In genomic region chr12:47772738-47773061, GRCh38 we compare ENCODE assay signal across 8 cellular contexts. TPM values are rescaled to one million over a fixed set of nuclear protein-coding genes. Genes with fewer than 3 reads are reported as not detected.
DNase-seq lines count a peak whose midpoint lies in the region; ATAC-seq, FAIRE-seq and TF ChIP-seq lines count a peak whose summit lies in the region.

No MANE protein-coding gene starts in this region.

- H3K27ac Mint-ChIP-seq in T-helper 1 cell treated with Interleukin-12 subunit alpha and Interleukin-12 subunit beta and Interleukin-4 antibody, amounts not matched to agents 30 μg/mL and 1 μg/mL, for 36 hours, result peak overlapping the region; percentile 78
- no peak overlapping the region for H3K27ac Mint-ChIP-seq in activated T-helper 2 cell treated with anti-CD3 and anti-CD28 coated beads, Interferon-gamma antibody, Interleukin-2, Interleukin-4, amounts not matched to agents 10 μg/mL and 5 μg/mL and 100 μg/mL, durations not matched to agents 14 hours and 24 hours and 36 hours

- peak overlapping the region; percentile 78 for H3K4me3 Mint-ChIP-seq in T-helper 1 cell treated with Interleukin-12 subunit alpha and Interleukin-12 subunit beta and Interleukin-4 antibody, amounts not matched to agents 30 μg/mL and 1 μg/mL, for 36 hours
- peak overlapping the region; percentile 74 for H3K4me3 Mint-ChIP-seq in activated T-helper 2 cell treated with anti-CD3 and anti-CD28 coated beads, Interferon-gamma antibody, Interleukin-2, Interleukin-4, amounts not matched to agents 10 μg/mL and 5 μg/mL and 100 μg/mL, durations not matched to agents 14 hours and 24 hours and 36 hours (ENCODE audit: low read depth)

- H3K9me3 ChIP-seq in keratinocyte (ENCODE audit: control insufficient read depth, low read depth, low read length), result no peaks in the 10 kb centered on the region

- FAIRE-seq in keratinocyte (lab: Jason Lieb, UNC), result no peak

- peaks cover 54% of the 10 kb centered on the region for H3K4me1 ChIP-seq in keratinocyte (ENCODE audit: control insufficient read depth, extremely low read depth, insufficient read depth, low read length)

- peak overlapping the region in 2 of 3 experiments; percentile 28 to 61 for H3K4me3 ChIP-seq in keratinocyte (ENCODE audit: control insufficient read depth in 2 of 3, extremely low read depth in 1 of 3, insufficient read depth in 2 of 3, low read depth in 1 of 3, low read length in 3 of 3)

- H3K9me1 ChIP-seq in keratinocyte (ENCODE audit: control insufficient read depth, extremely low read depth, insufficient read depth, low read length), result peaks cover 3% of the 10 kb centered on the region

- dilution Hi-C loops in keratinocyte (cut with MboI; ENCODE audit: extremely low pct_ligation_motif_present, low sequenced_read_pairs), result no loop called here

- no peaks in the 10 kb centered on the region for H3K36me3 Mint-ChIP-seq in T-helper 1 cell treated with Interleukin-12 subunit alpha and Interleukin-12 subunit beta and Interleukin-4 antibody, amounts not matched to agents 30 μg/mL and 1 μg/mL, for 36 hours (ENCODE audit: low read depth)
- no peaks in the 10 kb centered on the region for H3K36me3 Mint-ChIP-seq in activated T-helper 2 cell treated with anti-CD3 and anti-CD28 coated beads, Interferon-gamma antibody, Interleukin-2, Interleukin-4, amounts not matched to agents 10 μg/mL and 5 μg/mL and 100 μg/mL, durations not matched to agents 14 hours and 24 hours and 36 hours (ENCODE audit: low read depth)

- H3K36me3 ChIP-seq in keratinocyte (ENCODE audit: control insufficient read depth in 2 of 2, extremely low read depth in 1 of 2, insufficient read depth in 2 of 2, low read length in 2 of 2), result peaks cover 2 to 4% of the 10 kb centered on the region in 2 experiments

- H3K79me2 ChIP-seq in keratinocyte (ENCODE audit: control insufficient read depth, insufficient read depth, low read length), result peaks cover 15% of the 10 kb centered on the region

- H3K27ac ChIP-seq in keratinocyte (ENCODE audit: control insufficient read depth, insufficient read depth, low read length), result peak overlapping the region; percentile 24
- H3K27ac ChIP-seq in substantia nigra (ENCODE audit: low read depth, low read length, poor library complexity, severe bottlenecking), result peak overlapping the region; percentile 99

- H3K4me1 Mint-ChIP-seq in T-helper 1 cell treated with Interleukin-12 subunit alpha and Interleukin-12 subunit beta and Interleukin-4 antibody, amounts not matched to agents 30 μg/mL and 1 μg/mL, for 36 hours (ENCODE audit: low read depth), result peaks cover 37% of the 10 kb centered on the region
- peaks cover 25% of the 10 kb centered on the region for H3K4me1 Mint-ChIP-seq in activated T-helper 2 cell treated with anti-CD3 and anti-CD28 coated beads, Interferon-gamma antibody, Interleukin-2, Interleukin-4, amounts not matched to agents 10 μg/mL and 5 μg/mL and 100 μg/mL, durations not matched to agents 14 hours and 24 hours and 36 hours (ENCODE audit: low read depth)

- ATAC-seq in activated CD4-positive, CD25-positive, alpha-beta regulatory T cell treated with anti-CD3 and anti-CD28 coated beads, Interleukin-2, amount 50 U/mL, for 24 hours, result no peak
- ATAC-seq in GM18505 (IDR thresholded peaks at IDR 0.05; ENCODE audit: unreplicated experiment), result no peak

- no peaks in the 10 kb centered on the region for H4K20me1 ChIP-seq in keratinocyte (ENCODE audit: control insufficient read depth, extremely low read depth, insufficient read depth, low read length)

- H3K27me3 Mint-ChIP-seq in T-helper 1 cell treated with Interleukin-12 subunit alpha and Interleukin-12 subunit beta and Interleukin-4 antibody, amounts not matched to agents 30 μg/mL and 1 μg/mL, for 36 hours (ENCODE audit: low read depth), result peaks cover 8% of the 10 kb centered on the region
- H3K27me3 Mint-ChIP-seq in activated T-helper 2 cell treated with anti-CD3 and anti-CD28 coated beads, Interferon-gamma antibody, Interleukin-2, Interleukin-4, amounts not matched to agents 10 μg/mL and 5 μg/mL and 100 μg/mL, durations not matched to agents 14 hours and 24 hours and 36 hours (ENCODE audit: low read depth), result peaks cover 10% of the 10 kb centered on the region

- peak overlapping the region; percentile 71 for H3K9ac ChIP-seq in keratinocyte (ENCODE audit: control insufficient read depth, extremely low read depth, insufficient read depth, low read length)

- H3K9me3 Mint-ChIP-seq in T-helper 1 cell treated with Interleukin-12 subunit alpha and Interleukin-12 subunit beta and Interleukin-4 antibody, amounts not matched to agents 30 μg/mL and 1 μg/mL, for 36 hours, result no peaks in the 10 kb centered on the region
- H3K9me3 Mint-ChIP-seq in activated T-helper 2 cell treated with anti-CD3 and anti-CD28 coated beads, Interferon-gamma antibody, Interleukin-2, Interleukin-4, amounts not matched to agents 10 μg/mL and 5 μg/mL and 100 μg/mL, durations not matched to agents 14 hours and 24 hours and 36 hours, result no peaks in the 10 kb centered on the region

- no peaks in the 10 kb centered on the region for H3K27me3 ChIP-seq in keratinocyte (ENCODE audit: control insufficient read depth, extremely low read depth, insufficient read depth, low read length)

- intact Hi-C loops in activated T-helper 2 cell treated with anti-CD3 and anti-CD28 coated beads, Interferon-gamma antibody, Interleukin-2, Interleukin-4, amounts not matched to agents 10 μg/mL and 5 μg/mL and 100 μg/mL, durations not matched to agents 14 hours and 24 hours and 36 hours (cut with micrococcal nuclease), result no loop called here

- DNase-seq in T-helper 1 cell, result no peak
- DNase-seq in activated T-helper 2 cell treated with anti-CD3 and anti-CD28 coated beads, Interferon-gamma antibody, Interleukin-2, Interleukin-4, amounts not matched to agents 10 μg/mL and 5 μg/mL and 100 μg/mL, durations not matched to agents 14 hours and 24 hours and 36 hours (ENCODE audit: low spot score), result no peak
- no peak for DNase-seq in keratinocyte (ENCODE audit: low read depth, low spot score)
- DNase-seq in substantia nigra (lab: John Stamatoyannopoulos, UW), result no peak
- no peak for DNase-seq in NCI-H2196 (lab: John Stamatoyannopoulos, UW; ENCODE audit: unreplicated experiment)

- TF ChIP-seq POLR2A in GM18505 (IDR thresholded peaks at IDR 0.05; ENCODE audit: borderline replicate concordance, extremely low read depth, insufficient read depth, insufficient read length), result no peak

- peak overlapping the region; percentile 79 for H2AFZ ChIP-seq in keratinocyte (ENCODE audit: control insufficient read depth, low read length)

- peak overlapping the region; percentile 89 for H3K4me2 ChIP-seq in keratinocyte (ENCODE audit: control insufficient read depth, extremely low read depth, insufficient read depth, low read depth, low read length)

- no peak for TF ChIP-seq CTCF in keratinocyte (optimal IDR thresholded peaks at IDR 0.05 in 1 of 3, IDR thresholded peaks at IDR 0.05 in 1 of 3, conservative IDR thresholded peaks at IDR 0.05 in 1 of 3; ENCODE audit: extremely low read depth in 1 of 3, insufficient read depth in 2 of 3, low read length in 3 of 3)

RNA-seq across cellular contexts. Expression of gene SLC48A1, which starts 0.3 kb away (rescaled TPM):
- 7.3 and 7.4 TPM in 2 replicates for total RNA-seq in activated T-helper 2 cell treated with anti-CD3 and anti-CD28 coated beads, Interferon-gamma antibody, Interleukin-2, Interleukin-4, amounts not matched to agents 10 μg/mL and 5 μg/mL and 100 μg/mL, durations not matched to agents 14 hours and 24 hours and 36 hours
- 7.8 to 15.3 TPM (median 8.1 TPM) in 3 replicates for polyA plus RNA-seq in keratinocyte
- 1.5 TPM for polyA plus RNA-seq in keratinocyte (2011; ENCODE audit: low read depth)
- polyA plus RNA-seq in keratinocyte (2011; cell fraction: cytosol; rRNA removed), result 10.8 and 12.2 TPM in 2 replicates
- 14.4 and 18.3 TPM in 2 replicates for polyA plus RNA-seq in keratinocyte (2011; cell fraction: nucleus; rRNA removed)
- polyA plus RNA-seq in keratinocyte (2012; ENCODE audit: low replicate concordance), result 11.7 and 13.6 TPM in 2 replicates
- 12.8 to 29.3 TPM (median 16.5 TPM) in 3 replicates for polyA minus RNA-seq in keratinocyte
- polyA minus RNA-seq in keratinocyte (2011; cell fraction: cytosol; rRNA and poly(A)+ RNA removed), result 16.5 TPM
- polyA minus RNA-seq in keratinocyte (2011; cell fraction: nucleus; rRNA and poly(A)+ RNA removed), result 5.4 and 5.8 TPM in 2 replicates

RNA-seq across cellular contexts. Expression of gene RAPGEF3, which starts 14.0 kb away (rescaled TPM):
- total RNA-seq in activated T-helper 2 cell treated with anti-CD3 and anti-CD28 coated beads, Interferon-gamma antibody, Interleukin-2, Interleukin-4, amounts not matched to agents 10 μg/mL and 5 μg/mL and 100 μg/mL, durations not matched to agents 14 hours and 24 hours and 36 hours, result 1.8 and 2.7 TPM in 2 replicates
- 4.1 to 5.7 TPM (median 5.1 TPM) in 3 replicates for polyA plus RNA-seq in keratinocyte
- polyA plus RNA-seq in keratinocyte (2011; ENCODE audit: low read depth), result 2.2 TPM
- polyA plus RNA-seq in keratinocyte (2011; cell fraction: cytosol; rRNA removed), result 1.8 and 2.7 TPM in 2 replicates
- 13.1 and 17.2 TPM in 2 replicates for polyA plus RNA-seq in keratinocyte (2011; cell fraction: nucleus; rRNA removed)
- polyA plus RNA-seq in keratinocyte (2012; ENCODE audit: low replicate concordance), result 1.9 and 6.5 TPM in 2 replicates
- polyA minus RNA-seq in keratinocyte, result 5.5 to 25.3 TPM (median 5.9 TPM) in 3 replicates
- polyA minus RNA-seq in keratinocyte (2011; cell fraction: cytosol; rRNA and poly(A)+ RNA removed), result 8.1 TPM
- 5.7 and 7.1 TPM in 2 replicates for polyA minus RNA-seq in keratinocyte (2011; cell fraction: nucleus; rRNA and poly(A)+ RNA removed)

RNA-seq across cellular contexts. Expression of gene HDAC7, which starts 47.0 kb away (rescaled TPM):
- total RNA-seq in activated T-helper 2 cell treated with anti-CD3 and anti-CD28 coated beads, Interferon-gamma antibody, Interleukin-2, Interleukin-4, amounts not matched to agents 10 μg/mL and 5 μg/mL and 100 μg/mL, durations not matched to agents 14 hours and 24 hours and 36 hours, result 251 and 253 TPM in 2 replicates
- polyA plus RNA-seq in keratinocyte, result 15.8 to 32.4 TPM (median 17.0 TPM) in 3 replicates
- polyA plus RNA-seq in keratinocyte (2011; ENCODE audit: low read depth), result 27.9 TPM
- 13.0 and 21.8 TPM in 2 replicates for polyA plus RNA-seq in keratinocyte (2011; cell fraction: cytosol; rRNA removed)
- polyA plus RNA-seq in keratinocyte (2011; cell fraction: nucleus; rRNA removed), result 67.6 and 79.0 TPM in 2 replicates
- 24.3 and 37.1 TPM in 2 replicates for polyA plus RNA-seq in keratinocyte (2012; ENCODE audit: low replicate concordance)
- 13.7 to 55.7 TPM (median 18.8 TPM) in 3 replicates for polyA minus RNA-seq in keratinocyte
- 32.6 TPM for polyA minus RNA-seq in keratinocyte (2011; cell fraction: cytosol; rRNA and poly(A)+ RNA removed)
- polyA minus RNA-seq in keratinocyte (2011; cell fraction: nucleus; rRNA and poly(A)+ RNA removed), result 23.3 and 24.6 TPM in 2 replicates

RNA-seq across cellular contexts. Expression of gene ENDOU, which starts 47.4 kb away (rescaled TPM):
- total RNA-seq in activated T-helper 2 cell treated with anti-CD3 and anti-CD28 coated beads, Interferon-gamma antibody, Interleukin-2, Interleukin-4, amounts not matched to agents 10 μg/mL and 5 μg/mL and 100 μg/mL, durations not matched to agents 14 hours and 24 hours and 36 hours, result not detected in 2 replicates
- polyA plus RNA-seq in keratinocyte, result 0.28 to 0.35 TPM (median 0.33 TPM) in 3 replicates
- polyA plus RNA-seq in keratinocyte (2011; ENCODE audit: low read depth), result not detected
- 0.04 TPM in 2 replicates for polyA plus RNA-seq in keratinocyte (2011; cell fraction: cytosol; rRNA removed)
- polyA plus RNA-seq in keratinocyte (2011; cell fraction: nucleus; rRNA removed), result 0.83 and 0.99 TPM in 2 replicates
- polyA plus RNA-seq in keratinocyte (2012; ENCODE audit: low replicate concordance), result 0.13 and 0.24 TPM in 2 replicates
- polyA minus RNA-seq in keratinocyte, result 0.23 to 0.61 TPM in 2 of 3 replicates, not detected in the other
- polyA minus RNA-seq in keratinocyte (2011; cell fraction: cytosol; rRNA and poly(A)+ RNA removed), result not detected
- polyA minus RNA-seq in keratinocyte (2011; cell fraction: nucleus; rRNA and poly(A)+ RNA removed), result 0.47 and 1.1 TPM in 2 replicates
